In genomic region chrX:40145670-40146470, GRCh38 we compare ENCODE assay signal across 8 cellular contexts. TPM values are rescaled to one million over a fixed set of nuclear protein-coding genes. Genes with fewer than 3 reads are reported as not detected.
DNase-seq lines count a peak whose midpoint lies in the region; ATAC-seq and TF ChIP-seq lines count a peak whose summit lies in the region.

No MANE protein-coding gene starts in this region.

- H3K4me1 Mint-ChIP-seq in IgD-negative memory B cell = peaks cover 2 to 19% (median 14%) of the 10 kb centered on the region in 3 donors
- peaks cover 0 to 26% (median 7%) of the 10 kb centered on the region in 4 donors for H3K4me1 Mint-ChIP-seq in naive thymus-derived CD8-positive, alpha-beta T cell

- H3K27ac ChIP-seq in effector memory CD4-positive, alpha-beta T cell (ENCODE audit: insufficient read depth, low read length, poor library complexity, severe bottlenecking) = no peak overlapping the region

- peak overlapping the region in 1 of 3 donors; percentile 35 for H3K27ac Mint-ChIP-seq in IgD-negative memory B cell
- H3K27ac Mint-ChIP-seq in naive thymus-derived CD8-positive, alpha-beta T cell = peak overlapping the region in 2 of 10 donors; percentile 9 to 70

- no peaks in the 10 kb centered on the region for H3K9me3 Mint-ChIP-seq in IgD-negative memory B cell
- H3K9me3 Mint-ChIP-seq in naive thymus-derived CD8-positive, alpha-beta T cell = no peaks in the 10 kb centered on the region

- H3K4me1 ChIP-seq in effector memory CD4-positive, alpha-beta T cell (ENCODE audit: control insufficient read depth, insufficient read depth, low read length, poor library complexity, severe bottlenecking) = peaks cover 4% of the 10 kb centered on the region

- no peaks in the 10 kb centered on the region for H3K9me3 ChIP-seq in effector memory CD4-positive, alpha-beta T cell (ENCODE audit: control insufficient read depth, low read length)

- H3K4me3 ChIP-seq in AG10803 (ENCODE audit: low read length) = peak overlapping the region; percentile 63
- H3K4me3 ChIP-seq in effector memory CD4-positive, alpha-beta T cell (ENCODE audit: insufficient read depth, low read depth, low read length, poor library complexity, severe bottlenecking) = peak overlapping the region; percentile 40

- no peaks in the 10 kb centered on the region for H3K36me3 ChIP-seq in effector memory CD4-positive, alpha-beta T cell (ENCODE audit: control insufficient read depth, insufficient read depth, low read length)

- no peak for DNase-seq in AG10803 (ENCODE audit: low read depth)
- no peak for DNase-seq in effector memory CD4-positive, alpha-beta T cell
- no peak for DNase-seq in naive thymus-derived CD8-positive, alpha-beta T cell
- DNase-seq in NCI-H82 (lab: John Stamatoyannopoulos, UW) = no peak
- DNase-seq in activated CD8-positive, alpha-beta memory T cell treated with anti-CD3 and anti-CD28 coated beads, Interleukin-2, amount 50 U/mL, for 48 hours = no peak
- no peak for DNase-seq in NCI-H1694 treated with DMSO at 0.1 percent for 48 hours (lab: John Stamatoyannopoulos, UW)

- ATAC-seq in naive thymus-derived CD8-positive, alpha-beta T cell = peak; percentile 46 to 62
- no peak for ATAC-seq in GM19463 (IDR thresholded peaks at IDR 0.05; ENCODE audit: unreplicated experiment)

- no peaks in the 10 kb centered on the region for H3K27me3 ChIP-seq in effector memory CD4-positive, alpha-beta T cell (replicated peaks; ENCODE audit: control insufficient read depth, insufficient read depth, low read length, poor library complexity, severe bottlenecking)

- no peak for TF ChIP-seq CTCF in AG10803 (conservative IDR thresholded peaks at IDR 0.05; ENCODE audit: low read length)

- H3K36me3 Mint-ChIP-seq in IgD-negative memory B cell = peaks cover 1% of the 10 kb centered on the region
- no peaks in the 10 kb centered on the region for H3K36me3 Mint-ChIP-seq in naive thymus-derived CD8-positive, alpha-beta T cell

- H3K4me3 Mint-ChIP-seq in IgD-negative memory B cell = peak overlapping the region; percentile 65 to 85 (median 78)
- peak overlapping the region; percentile 61 to 79 (median 68) for H3K4me3 Mint-ChIP-seq in naive thymus-derived CD8-positive, alpha-beta T cell

- POLR2A ChIA-PET in naive thymus-derived CD8-positive, alpha-beta T cell (lab: Charles Lee) = interaction anchor here (1.1 kb wide), 1 partner anchor 41 kb away, joined by 3 read pairs; no protein-coding TSS in a partner anchor

- peaks cover 34% of the 10 kb centered on the region for H3K27me3 Mint-ChIP-seq in IgD-negative memory B cell
- H3K27me3 Mint-ChIP-seq in naive thymus-derived CD8-positive, alpha-beta T cell = no peaks in the 10 kb centered on the region

RNA-seq across cellular contexts. Expression of gene BCOR, which starts 48.1 kb away (rescaled TPM):
- 10.2 TPM for polyA plus RNA-seq in IgD-negative memory B cell
- total RNA-seq in naive thymus-derived CD8-positive, alpha-beta T cell = 10 to 100 TPM; 31.6 to 35.9 TPM
- 1 to 10 TPM; 2.5 to 7.7 (median 6.6) TPM for polyA plus RNA-seq in naive thymus-derived CD8-positive, alpha-beta T cell
